ENCODE assay signal across 15 cellular contexts in the genomic region with DNA sequence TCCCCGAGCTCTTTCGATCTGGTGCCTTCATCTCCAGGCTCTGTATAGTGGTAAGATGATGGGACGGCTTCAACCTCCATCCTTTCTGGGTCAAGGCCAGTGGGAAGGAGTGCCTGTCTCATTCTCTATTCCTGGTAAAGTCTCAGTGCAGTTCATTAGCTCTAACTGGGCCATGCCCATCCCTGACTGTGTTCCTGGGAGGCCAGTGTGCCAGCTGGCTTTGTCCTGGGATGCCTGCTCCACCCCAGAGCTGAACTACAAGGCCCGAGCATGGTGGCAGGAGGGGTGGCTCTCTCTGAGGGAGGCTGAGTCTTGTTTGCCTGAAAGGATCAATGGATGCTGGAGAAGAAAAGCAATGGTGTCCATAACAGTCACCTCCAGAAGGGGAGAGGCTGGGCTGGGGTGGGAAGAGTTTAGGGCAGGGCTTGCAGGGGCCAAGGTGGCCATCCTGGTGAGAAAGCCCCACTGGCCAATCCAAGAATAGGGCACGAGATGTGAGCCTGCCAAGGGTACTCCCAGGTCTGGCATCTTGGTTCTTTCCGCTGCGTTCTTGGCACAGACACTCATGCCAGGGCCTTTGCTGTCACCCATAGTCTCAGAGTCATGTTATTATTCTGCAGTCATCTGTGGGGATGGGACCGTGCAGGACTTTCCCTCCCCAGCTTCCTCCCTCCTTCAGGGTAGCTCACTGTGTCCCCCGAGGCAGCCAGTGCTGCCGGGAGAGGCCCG.
DNase-seq lines count a peak whose midpoint lies in the region; ATAC-seq and TF ChIP-seq lines count a peak whose summit lies in the region.
"Had no signal": no experiment of that assay in that cellular context is flagged by ENCODE, and none has a peak within 500 bp of the region (broad histone marks: within the 10 kb centered on the region; RNA-seq: fewer than 3 reads in every experiment).

No MANE protein-coding gene starts in this region.

- H3K4me3 Mint-ChIP-seq in memory B cell: no peak overlapping the region
- no peak overlapping the region for H3K4me3 Mint-ChIP-seq in activated naive CD8-positive, alpha-beta T cell treated with anti-CD3 and anti-CD28 coated beads, Interleukin-2, amount 50 U/mL, for 24 hours
- H3K4me3 Mint-ChIP-seq: CD4-positive, alpha-beta memory T cell had no signal

- peak in 2 of 5 donors; percentile 53 to 74 for DNase-seq in heart left ventricle
- DNase-seq in right atrium auricular region (ENCODE audit: low spot score): no peak
- DNase-seq in memory B cell (ENCODE audit: low spot score in 2 of 2): no peak
- DNase-seq in gastrocnemius medialis: peak; percentile 46 to 79
- no peak for DNase-seq in KBM-7
- DNase-seq in activated naive CD8-positive, alpha-beta T cell treated with anti-CD3 and anti-CD28 coated beads, Interleukin-2, amount 50 U/mL, for 24 hours: no peak
- DNase-seq: ACHN; CD4-positive, alpha-beta memory T cell; DMS79; GM23248; H7 had no signal

- ATAC-seq in heart left ventricle (peak in 3 of 4 donors; percentile 25 to 69 (median 62)), memory B cell (ENCODE audit: low read depth) (no peak), gastrocnemius medialis (peak in 1 of 2 donors; percentile 15), GM19467 (IDR thresholded peaks at IDR 0.05; ENCODE audit: unreplicated experiment) (no peak)
- no peak for ATAC-seq in activated naive CD8-positive, alpha-beta T cell treated with anti-CD3 and anti-CD28 coated beads, Interleukin-2, amount 50 U/mL, for 24 hours
- ATAC-seq: GM12878 had no signal

- peaks cover 9% of the 10 kb centered on the region for H3K36me3 Mint-ChIP-seq in memory B cell
- peaks cover 6% of the 10 kb centered on the region for H3K36me3 Mint-ChIP-seq in activated naive CD8-positive, alpha-beta T cell treated with anti-CD3 and anti-CD28 coated beads, Interleukin-2, amount 50 U/mL, for 24 hours (ENCODE audit: low read depth)

- H3K27me3 ChIP-seq in heart left ventricle (no peaks in the 10 kb centered on the region), right atrium auricular region (no peaks in the 10 kb centered on the region), gastrocnemius medialis (no peaks in the 10 kb centered on the region)
- H3K27me3 ChIP-seq: BLaER1 treated with 17β-estradiol and CSF1 and Interleukin-3, amounts not matched to agents 10 nM and 100 nM had no signal

- peak overlapping the region; percentile 12 for H3K27ac Mint-ChIP-seq in memory B cell
- no peak overlapping the region for H3K27ac Mint-ChIP-seq in activated naive CD8-positive, alpha-beta T cell treated with anti-CD3 and anti-CD28 coated beads, Interleukin-2, amount 50 U/mL, for 24 hours

- 75 to 96% (median 88%) methylated on average over 11 of the region's 11 CpGs for WGBS in heart left ventricle, 4 donors

- H3K4me1 ChIP-seq in heart left ventricle (peaks cover 0 to 45% (median 14%) of the 10 kb centered on the region in 12 donors), right atrium auricular region (peaks cover 0 to 48% of the 10 kb centered on the region in 2 donors), gastrocnemius medialis (peaks cover 69 to 78% of the 10 kb centered on the region in 2 donors)

- no peak overlapping the region for H3K4me3 ChIP-seq in heart left ventricle
- no peak overlapping the region for H3K4me3 ChIP-seq in right atrium auricular region
- H3K4me3 ChIP-seq in gastrocnemius medialis: no peak overlapping the region
- H3K4me3 ChIP-seq: BLaER1 treated with 17β-estradiol and CSF1 and Interleukin-3, amounts not matched to agents 10 nM and 100 nM; GM12878; GM23248 had no signal

- TF ChIP-seq CTCF in heart left ventricle (IDR thresholded peaks at IDR 0.05): no peak
- no peak for TF ChIP-seq CTCF in right atrium auricular region (IDR thresholded peaks at IDR 0.05)
- no peak for TF ChIP-seq CTCF in gastrocnemius medialis (IDR thresholded peaks at IDR 0.05 in 4 of 5, conservative IDR thresholded peaks at IDR 0.05 in 1 of 5)

- H3K36me3 ChIP-seq in heart left ventricle: peaks cover 0 to 16% (median 6%) of the 10 kb centered on the region in 9 donors
- H3K36me3 ChIP-seq in right atrium auricular region: no peaks in the 10 kb centered on the region
- no peaks in the 10 kb centered on the region for H3K36me3 ChIP-seq in gastrocnemius medialis

- peak overlapping the region in 3 of 12 donors; percentile 4 to 69 (median 61) for H3K27ac ChIP-seq in heart left ventricle
- H3K27ac ChIP-seq in right atrium auricular region: no peak overlapping the region
- H3K27ac ChIP-seq in gastrocnemius medialis: peak overlapping the region; percentile 88 to 96 (median 90)
- H3K27ac ChIP-seq: BLaER1 treated with 17β-estradiol and CSF1 and Interleukin-3, amounts not matched to agents 10 nM and 100 nM; GM23248; HL-60 had no signal

- no peaks in the 10 kb centered on the region for H3K27me3 Mint-ChIP-seq in memory B cell
- no peaks in the 10 kb centered on the region for H3K27me3 Mint-ChIP-seq in activated naive CD8-positive, alpha-beta T cell treated with anti-CD3 and anti-CD28 coated beads, Interleukin-2, amount 50 U/mL, for 24 hours
- H3K27me3 Mint-ChIP-seq: CD4-positive, alpha-beta memory T cell had no signal

- TF ChIP-seq POLR2A in heart left ventricle (IDR thresholded peaks at IDR 0.05) (no peak), gastrocnemius medialis (IDR thresholded peaks at IDR 0.05) (peak in 1 of 2 donors; percentile 31)

- intact Hi-C loops in heart left ventricle (cut with DNase I): loop anchor here (2.0 to 10.0 kb wide), 10 partner anchors 57 to 543 kb away; partner anchors contain the start of gene PARVB (in 2 of the 10)
- intact Hi-C loops in gastrocnemius medialis (cut with DNase I; ENCODE audit: low total_unique reads): loop anchor here (2.0 kb wide), 1 partner anchor 47 kb away; no protein-coding TSS in a partner anchor

- H3K9me3 ChIP-seq in heart left ventricle (peaks cover 0 to 13% (median 0%) of the 10 kb centered on the region in 12 donors), right atrium auricular region (no peaks in the 10 kb centered on the region), gastrocnemius medialis (no peaks in the 10 kb centered on the region)

- no peaks in the 10 kb centered on the region for H3K9me3 Mint-ChIP-seq in memory B cell
- H3K9me3 Mint-ChIP-seq in activated naive CD8-positive, alpha-beta T cell treated with anti-CD3 and anti-CD28 coated beads, Interleukin-2, amount 50 U/mL, for 24 hours: no peaks in the 10 kb centered on the region

- in situ Hi-C loops in gastrocnemius medialis (cut with MboI; ENCODE audit: low sequenced_read_pairs in 4 of 4) (loop anchor here in 3 of 4 donors (10.0 to 25.0 kb wide), 3 partner anchors 59 to 541 kb away; partner anchors contain the start of genes EFCAB6 (in 1 of the 3) and PARVB (in 1 of the 3)), KBM-7 (cut with MboI; ENCODE audit: low pct_unique_long_range_greater_than_20kb, low sequenced_read_pairs) (no loop called here)

- peaks cover 8% of the 10 kb centered on the region for H3K4me1 Mint-ChIP-seq in memory B cell
- H3K4me1 Mint-ChIP-seq in activated naive CD8-positive, alpha-beta T cell treated with anti-CD3 and anti-CD28 coated beads, Interleukin-2, amount 50 U/mL, for 24 hours: no peaks in the 10 kb centered on the region
- H3K4me1 Mint-ChIP-seq: CD4-positive, alpha-beta memory T cell had no signal

Comparison
In these comparisons a context has a peak if more than half of its experiments do, and no peak if none do; other contexts are left out.
1. ATAC-seq: peak in heart left ventricle (3 of 4); none in memory B cell (single experiment), GM19467 (single experiment) and activated naive CD8-positive, alpha-beta T cell treated with anti-CD3 and anti-CD28 coated beads, Interleukin-2, amount 50 U/mL, for 24 hours (single experiment).
2. DNase-seq: peak in gastrocnemius medialis (2 of 2); none in right atrium auricular region (single experiment), memory B cell (0 of 2), KBM-7 (single experiment) and activated naive CD8-positive, alpha-beta T cell treated with anti-CD3 and anti-CD28 coated beads, Interleukin-2, amount 50 U/mL, for 24 hours (single experiment).
3. H3K27ac ChIP-seq: peak in gastrocnemius medialis (4 of 4); none in right atrium auricular region (0 of 2).